8 cellular contexts compared by ENCODE assay signal in genomic region chr3:11846281-11847034, GRCh38. TPM values are rescaled to one million over a fixed set of nuclear protein-coding genes. Genes with fewer than 3 reads are reported as not detected.
A peak's percentile ranks its signal among the peaks of the same experiment; 100 is the strongest.
DNase-seq lines count a peak whose midpoint lies in the region; ATAC-seq and TF ChIP-seq lines count a peak whose summit lies in the region.

TAMM41 (minus strand) TSS chr3:11846885; CDS start chr3:11846636, 249 bp downstream.

- H3K4me3 Mint-ChIP-seq in T-helper 1 cell treated with Interleukin-12 subunit alpha and Interleukin-12 subunit beta and Interleukin-4 antibody, amounts not matched to agents 30 μg/mL and 1 μg/mL, for 36 hours: peak within 1 kb of the TSS; percentile 97

- H3K4me1 Mint-ChIP-seq in T-helper 1 cell treated with Interleukin-12 subunit alpha and Interleukin-12 subunit beta and Interleukin-4 antibody, amounts not matched to agents 30 μg/mL and 1 μg/mL, for 36 hours (ENCODE audit: low read depth): peaks cover 26% of the 10 kb centered on the region

- intact Hi-C loops in uterus (cut with DNase I; ENCODE audit: low total_unique reads): no loop called here

- H3K4me1 ChIP-seq in right atrium auricular region: peaks cover 0 to 27% of the 10 kb centered on the region in 2 donors
- H3K4me1 ChIP-seq in uterus: no peaks in the 10 kb centered on the region

- no peaks in the 10 kb centered on the region for H3K9me3 Mint-ChIP-seq in T-helper 1 cell treated with Interleukin-12 subunit alpha and Interleukin-12 subunit beta and Interleukin-4 antibody, amounts not matched to agents 30 μg/mL and 1 μg/mL, for 36 hours

- TF ChIP-seq CTCF in GM13976 (IDR thresholded peaks at IDR 0.05; ENCODE audit: borderline replicate concordance, control extremely low read depth, extremely low read depth, insufficient read depth, missing control alignments): peak; percentile 85
- peak; percentile 70 to 87 for TF ChIP-seq CTCF in right atrium auricular region (IDR thresholded peaks at IDR 0.05)
- TF ChIP-seq CTCF in uterus (IDR thresholded peaks at IDR 0.05): peak; percentile 82 to 92 (median 90)

- peak; percentile 94 for DNase-seq in GM13976 (ENCODE audit: low spot score)
- peak; percentile 74 for DNase-seq in NCI-H1436 (lab: John Stamatoyannopoulos, UW)
- DNase-seq in right atrium auricular region (ENCODE audit: low spot score): peak; percentile 95
- peak; percentile 64 for DNase-seq in pulmonary artery endothelial cell (ENCODE audit: low read depth, low spot score)
- peak; percentile 86 to 89 for DNase-seq in uterus

- H3K36me3 ChIP-seq in right atrium auricular region (peaks cover 14% of the 10 kb centered on the region), uterus (no peaks in the 10 kb centered on the region)

- in situ Hi-C loops in GM13976 (cut with MboI; ENCODE audit: low sequenced_read_pairs, unreplicated experiment): no loop called here

- H3K27me3 ChIP-seq in right atrium auricular region (no peaks in the 10 kb centered on the region), uterus (no peaks in the 10 kb centered on the region)

- H3K27me3 Mint-ChIP-seq in T-helper 1 cell treated with Interleukin-12 subunit alpha and Interleukin-12 subunit beta and Interleukin-4 antibody, amounts not matched to agents 30 μg/mL and 1 μg/mL, for 36 hours (ENCODE audit: low read depth): no peaks in the 10 kb centered on the region

- H3K9me3 ChIP-seq in right atrium auricular region: no peaks in the 10 kb centered on the region
- no peaks in the 10 kb centered on the region for H3K9me3 ChIP-seq in uterus

- peak within 1 kb of the TSS; percentile 85 to 88 for H3K4me3 ChIP-seq in right atrium auricular region
- H3K4me3 ChIP-seq in uterus: peak within 1 kb of the TSS; percentile 59 to 83

- peak within 1 kb of the TSS; percentile 97 for H3K27ac Mint-ChIP-seq in T-helper 1 cell treated with Interleukin-12 subunit alpha and Interleukin-12 subunit beta and Interleukin-4 antibody, amounts not matched to agents 30 μg/mL and 1 μg/mL, for 36 hours

- peak; percentile 45 to 46 for TF ChIP-seq POLR2A in uterus (IDR thresholded peaks at IDR 0.05)

- H3K36me3 Mint-ChIP-seq in T-helper 1 cell treated with Interleukin-12 subunit alpha and Interleukin-12 subunit beta and Interleukin-4 antibody, amounts not matched to agents 30 μg/mL and 1 μg/mL, for 36 hours (ENCODE audit: low read depth): peaks cover 13% of the 10 kb centered on the region

- ATAC-seq in HG02840 (IDR thresholded peaks at IDR 0.05; ENCODE audit: low FRiP score, unreplicated experiment): peak; percentile 98

- H3K27ac ChIP-seq in angular gyrus (ENCODE audit: low read depth, low read length) (peak within 1 kb of the TSS; percentile 87), right atrium auricular region (peak within 1 kb of the TSS; percentile 82 to 89), uterus (peak within 1 kb of the TSS; percentile 84 to 88)

RNA-seq across cellular contexts. Expression of gene TAMM41, which starts in this region (rescaled TPM):
- total RNA-seq in right atrium auricular region (1 to 10 TPM; 5.0 to 6.8 TPM), pulmonary artery endothelial cell (3.7 and 5.3 TPM in 2 replicates), uterus (10 to 100 TPM in 3 of 4 donors, 1 to 10 TPM in 1; 4.9 to 34.6 (median 25.6) TPM)

Comparison
In these comparisons a context has a peak if more than half of its experiments do, and no peak if none do; other contexts are left out.
1. Peak in every context shown above with its lines: DNase-seq, ATAC-seq, H3K4me3 ChIP-seq and H3K27ac ChIP-seq.